8 cellular contexts compared by ENCODE assay signal in the genomic region with DNA sequence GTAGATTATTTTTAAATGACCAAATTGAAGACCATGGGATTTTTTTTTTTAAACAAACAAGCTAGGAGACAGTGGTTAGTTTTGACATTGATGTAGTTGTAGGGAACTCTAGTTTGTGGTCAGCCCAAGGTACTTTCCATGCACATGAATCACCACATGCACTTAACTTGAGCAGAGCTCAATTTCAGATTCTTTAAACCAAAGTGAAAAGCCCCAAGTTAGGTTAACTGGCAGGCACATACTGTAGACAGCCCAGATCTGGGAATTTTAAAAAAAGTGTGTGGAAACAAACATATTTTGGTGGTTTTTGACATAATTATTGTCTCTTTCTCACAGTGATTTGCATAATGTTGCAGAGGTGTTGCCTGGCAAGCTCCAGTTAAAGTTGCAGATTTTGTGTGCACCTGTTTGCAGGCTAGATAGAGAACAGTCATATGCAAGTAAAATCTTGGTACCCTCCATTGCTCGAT.
A peak's percentile ranks its signal among the peaks of the same experiment; 100 is the strongest.
DNase-seq lines count a peak whose midpoint lies in the region; ATAC-seq and TF ChIP-seq lines count a peak whose summit lies in the region.

No MANE protein-coding gene starts in this region.

- CTCF ChIA-PET in GM10248 (lab: Yijun Ruan, JAX): interaction anchor here (1.1 to 2.2 kb wide), 4 partner anchors 10 to 53 kb away, joined by 3 to 10 read pairs (median 4); no protein-coding TSS in a partner anchor

- peak; percentile 83 for DNase-seq in LHCN-M2 (ENCODE audit: low read depth)
- peak; percentile 61 for DNase-seq in epithelial cell of esophagus (ENCODE audit: low read depth)
- no peak for DNase-seq in heart right ventricle
- DNase-seq in left lobe of liver (ENCODE audit: low spot score): no peak
- DNase-seq in GM10248 (ENCODE audit: extremely low spot score): no peak
- DNase-seq in NCI-H1048 (lab: John Stamatoyannopoulos, UW): no peak

- POLR2A ChIA-PET in GM10248 (lab: Yijun Ruan, JAX): no interaction called here

- no peak overlapping the region for H3K27ac ChIP-seq in heart right ventricle

- intact Hi-C loops in heart right ventricle (cut with DNase I): no loop called here

- H3K4me1 ChIP-seq in heart right ventricle: no peaks in the 10 kb centered on the region

- no peaks in the 10 kb centered on the region for H3K27me3 ChIP-seq in heart right ventricle

- peaks cover 0 to 13% (median 6%) of the 10 kb centered on the region in 11 donors for H3K9me3 ChIP-seq in heart right ventricle

- 95 to 100% methylated on average over 1 of the region's 1 CpG for WGBS in heart right ventricle, 2 donors

- TF ChIP-seq CTCF in epithelial cell of esophagus (IDR thresholded peaks at IDR 0.05; ENCODE audit: insufficient read depth, low read depth, low read length, missing control alignments) (no peak), heart right ventricle (IDR thresholded peaks at IDR 0.05) (no peak), GM10248 (IDR thresholded peaks at IDR 0.05; ENCODE audit: control extremely low read depth, extremely low read depth, low read depth, missing control alignments) (no peak)

- ATAC-seq in GM18498 (IDR thresholded peaks at IDR 0.05; ENCODE audit: unreplicated experiment) (peak; percentile 92), GM21717 (IDR thresholded peaks at IDR 0.05; ENCODE audit: unreplicated experiment) (peak; percentile 86), heart right ventricle (no peak), left lobe of liver (no peak)

- no peak overlapping the region for H3K4me3 ChIP-seq in epithelial cell of esophagus (ENCODE audit: low read length)
- H3K4me3 ChIP-seq in heart right ventricle: no peak overlapping the region

- peaks cover 0 to 16% (median 0%) of the 10 kb centered on the region in 9 donors for H3K36me3 ChIP-seq in heart right ventricle

Comparison
In these comparisons a context has a peak if more than half of its experiments do, and no peak if none do; other contexts are left out.
1. ATAC-seq: peak in GM18498 (single experiment) and GM21717 (single experiment); none in heart right ventricle (0 of 8) and left lobe of liver (single experiment).
2. DNase-seq: peak in LHCN-M2 (single experiment) and epithelial cell of esophagus (single experiment); none in heart right ventricle (0 of 2), left lobe of liver (single experiment), GM10248 (single experiment) and NCI-H1048 (single experiment).